In genomic region chr13:51976423-51976822, GRCh38 we compare ENCODE assay signal across 22 cellular contexts. TPM values are rescaled to one million over a fixed set of nuclear protein-coding genes. Genes with fewer than 3 reads are reported as not detected.
DNase-seq lines count a peak whose midpoint lies in the region; ATAC-seq, FAIRE-seq and TF ChIP-seq lines count a peak whose summit lies in the region.
"Had no signal": no experiment of that assay in that cellular context is flagged by ENCODE, and none has a peak within 500 bp of the region (broad histone marks: within the 10 kb centered on the region; RNA-seq: fewer than 3 reads in every experiment).

No MANE protein-coding gene starts in this region.

- no peak for FAIRE-seq in bronchial epithelial cell (lab: Jason Lieb, UNC)

- H3K4me1 Mint-ChIP-seq in activated naive CD8-positive, alpha-beta T cell treated with anti-CD3 and anti-CD28 coated beads, Interleukin-2, amount 50 U/mL, for 24 hours = no peaks in the 10 kb centered on the region
- H3K4me1 Mint-ChIP-seq in activated naive CD8-positive, alpha-beta T cell treated with anti-CD3 and anti-CD28 coated beads for 36 hours = no peaks in the 10 kb centered on the region
- H3K4me1 Mint-ChIP-seq in stimulated activated effector memory CD8-positive, alpha-beta T cell treated with anti-CD3 and anti-CD28 coated beads, Interleukin-12 subunit alpha, Interleukin-12 subunit beta, amount 100 ng/mL, for 72 hours = no peaks in the 10 kb centered on the region
- no peaks in the 10 kb centered on the region for H3K4me1 Mint-ChIP-seq in T-helper 2 cell treated with Interferon-gamma antibody and Interleukin-4, amounts not matched to agents 5 μg/mL and 100 μg/mL, for 36 hours (ENCODE audit: low read depth)

- WGBS in right cardiac atrium = 43% methylated on average over 1 of the region's 1 CpG

- H3K9me3 ChIP-seq in HEK293 (ENCODE audit: control insufficient read depth, insufficient read depth, low read depth, low read length) (no peaks in the 10 kb centered on the region), right cardiac atrium (ENCODE audit: control insufficient read depth, low read length) (no peaks in the 10 kb centered on the region)

- no peak overlapping the region for H3K27ac Mint-ChIP-seq in activated naive CD8-positive, alpha-beta T cell treated with anti-CD3 and anti-CD28 coated beads, Interleukin-2, amount 50 U/mL, for 24 hours
- no peak overlapping the region for H3K27ac Mint-ChIP-seq in activated naive CD8-positive, alpha-beta T cell treated with anti-CD3 and anti-CD28 coated beads for 36 hours
- no peak overlapping the region for H3K27ac Mint-ChIP-seq in stimulated activated effector memory CD8-positive, alpha-beta T cell treated with anti-CD3 and anti-CD28 coated beads, Interleukin-12 subunit alpha, Interleukin-12 subunit beta, amount 100 ng/mL, for 72 hours
- H3K27ac Mint-ChIP-seq in T-helper 2 cell treated with Interferon-gamma antibody and Interleukin-4, amounts not matched to agents 5 μg/mL and 100 μg/mL, for 36 hours = no peak overlapping the region
- H3K27ac Mint-ChIP-seq: CD8-positive, alpha-beta T cell had no signal

- H3K36me3 ChIP-seq in HEK293 (ENCODE audit: control insufficient read depth in 2 of 2, insufficient read depth in 1 of 2, low read length in 2 of 2) (peaks cover 0 to 3% of the 10 kb centered on the region in 2 experiments; a peak in 1 of 3 replicates), bronchial epithelial cell (ENCODE audit: control insufficient read depth, insufficient read depth, low read length) (no peaks in the 10 kb centered on the region)

- no peaks in the 10 kb centered on the region for H3K36me3 Mint-ChIP-seq in activated naive CD8-positive, alpha-beta T cell treated with anti-CD3 and anti-CD28 coated beads, Interleukin-2, amount 50 U/mL, for 24 hours (ENCODE audit: low read depth)
- no peaks in the 10 kb centered on the region for H3K36me3 Mint-ChIP-seq in activated naive CD8-positive, alpha-beta T cell treated with anti-CD3 and anti-CD28 coated beads for 36 hours
- H3K36me3 Mint-ChIP-seq in stimulated activated effector memory CD8-positive, alpha-beta T cell treated with anti-CD3 and anti-CD28 coated beads, Interleukin-12 subunit alpha, Interleukin-12 subunit beta, amount 100 ng/mL, for 72 hours = peaks cover 7% of the 10 kb centered on the region
- H3K36me3 Mint-ChIP-seq in T-helper 2 cell treated with Interferon-gamma antibody and Interleukin-4, amounts not matched to agents 5 μg/mL and 100 μg/mL, for 36 hours (ENCODE audit: low read depth) = no peaks in the 10 kb centered on the region
- H3K36me3 Mint-ChIP-seq: CD8-positive, alpha-beta T cell had no signal

- TF ChIP-seq CTCF in HEK293 (tag by site-specific recombination; IDR thresholded peaks at IDR 0.05) (no peak), bronchial epithelial cell (IDR thresholded peaks at IDR 0.05; ENCODE audit: insufficient read depth, low read length, severe bottlenecking) (no peak)

- peaks cover 6% of the 10 kb centered on the region; the same call in 1 of the 2 replicates for H3K4me1 ChIP-seq in HEK293 (ENCODE audit: control insufficient read depth, insufficient read depth, low read length)
- peaks cover 6% of the 10 kb centered on the region for H3K4me1 ChIP-seq in right cardiac atrium (ENCODE audit: control insufficient read depth, insufficient read depth, low read length)

- intact Hi-C loops in right cardiac atrium (cut with DNase I) = no loop called here

- POLR2A ChIA-PET in HEK293 (lab: Yijun Ruan, JAX) = no interaction called here

- DNase-seq in activated naive CD8-positive, alpha-beta T cell treated with anti-CD3 and anti-CD28 coated beads, Interleukin-2, amount 50 U/mL, for 24 hours = no peak
- no peak for DNase-seq in activated naive CD8-positive, alpha-beta T cell treated with anti-CD3 and anti-CD28 coated beads for 36 hours
- peak; percentile 48 for DNase-seq in bronchial epithelial cell (ENCODE audit: low read depth)
- no peak for DNase-seq in stimulated activated effector memory CD8-positive, alpha-beta T cell treated with anti-CD3 and anti-CD28 coated beads, Interleukin-12 subunit alpha, Interleukin-12 subunit beta, amount 100 ng/mL, for 72 hours (ENCODE audit: low spot score in 2 of 2)
- no peak for DNase-seq in T-helper 2 cell treated with Interferon-gamma antibody and Interleukin-4, amounts not matched to agents 5 μg/mL and 100 μg/mL, for 36 hours (ENCODE audit: low spot score)
- DNase-seq in right cardiac atrium = no peak
- DNase-seq in activated effector memory CD4-positive, alpha-beta T cell treated with Interleukin-2 at 50 U/mL for 16 hours = no peak
- DNase-seq: ACHN; AML-193; C1 segment of cervical spinal cord; Calu3; CD8-positive, alpha-beta T cell; EL; KBM-7; MM.1S; NCI-H1048; NCI-H1417 treated with DMSO at 0.1 percent for 48 hours; NCI-H187; NCI-H446; NCI-H526; Right ventricle myocardium superior had no signal

- H3K27ac ChIP-seq in HEK293 (ENCODE audit: extremely low read depth, low read depth, low read length) = no peak overlapping the region
- H3K27ac ChIP-seq in right cardiac atrium (ENCODE audit: low read length) = no peak overlapping the region

- H3K27me3 Mint-ChIP-seq in activated naive CD8-positive, alpha-beta T cell treated with anti-CD3 and anti-CD28 coated beads, Interleukin-2, amount 50 U/mL, for 24 hours = no peaks in the 10 kb centered on the region
- no peaks in the 10 kb centered on the region for H3K27me3 Mint-ChIP-seq in activated naive CD8-positive, alpha-beta T cell treated with anti-CD3 and anti-CD28 coated beads for 36 hours
- peaks cover 5% of the 10 kb centered on the region for H3K27me3 Mint-ChIP-seq in T-helper 2 cell treated with Interferon-gamma antibody and Interleukin-4, amounts not matched to agents 5 μg/mL and 100 μg/mL, for 36 hours (ENCODE audit: low read depth)

- CTCF ChIA-PET in HEK293 (lab: Yijun Ruan, JAX) = interaction anchor here (0.6 kb wide), 1 partner anchor 145 kb away, joined by 3 read pairs; no protein-coding TSS in a partner anchor

- H3K4me3 ChIP-seq in HEK293 (ENCODE audit: low read depth, low read length) (no peak overlapping the region), bronchial epithelial cell (ENCODE audit: low read depth, low read length) (no peak overlapping the region), right cardiac atrium (ENCODE audit: low read length) (no peak overlapping the region)

- H3K27me3 ChIP-seq in bronchial epithelial cell (ENCODE audit: control insufficient read depth, insufficient read depth, low read length) = no peaks in the 10 kb centered on the region
- H3K27me3 ChIP-seq in right cardiac atrium (ENCODE audit: control insufficient read depth, insufficient read depth) = no peaks in the 10 kb centered on the region

- H3K4me3 Mint-ChIP-seq in activated naive CD8-positive, alpha-beta T cell treated with anti-CD3 and anti-CD28 coated beads, Interleukin-2, amount 50 U/mL, for 24 hours = no peak overlapping the region
- no peak overlapping the region for H3K4me3 Mint-ChIP-seq in activated naive CD8-positive, alpha-beta T cell treated with anti-CD3 and anti-CD28 coated beads for 36 hours
- no peak overlapping the region for H3K4me3 Mint-ChIP-seq in stimulated activated effector memory CD8-positive, alpha-beta T cell treated with anti-CD3 and anti-CD28 coated beads, Interleukin-12 subunit alpha, Interleukin-12 subunit beta, amount 100 ng/mL, for 72 hours
- no peak overlapping the region for H3K4me3 Mint-ChIP-seq in T-helper 2 cell treated with Interferon-gamma antibody and Interleukin-4, amounts not matched to agents 5 μg/mL and 100 μg/mL, for 36 hours
- H3K4me3 Mint-ChIP-seq: CD8-positive, alpha-beta T cell had no signal

- H3K9me3 Mint-ChIP-seq in activated naive CD8-positive, alpha-beta T cell treated with anti-CD3 and anti-CD28 coated beads, Interleukin-2, amount 50 U/mL, for 24 hours = no peaks in the 10 kb centered on the region
- no peaks in the 10 kb centered on the region for H3K9me3 Mint-ChIP-seq in activated naive CD8-positive, alpha-beta T cell treated with anti-CD3 and anti-CD28 coated beads for 36 hours
- no peaks in the 10 kb centered on the region for H3K9me3 Mint-ChIP-seq in stimulated activated effector memory CD8-positive, alpha-beta T cell treated with anti-CD3 and anti-CD28 coated beads, Interleukin-12 subunit alpha, Interleukin-12 subunit beta, amount 100 ng/mL, for 72 hours
- H3K9me3 Mint-ChIP-seq in T-helper 2 cell treated with Interferon-gamma antibody and Interleukin-4, amounts not matched to agents 5 μg/mL and 100 μg/mL, for 36 hours = no peaks in the 10 kb centered on the region
- H3K9me3 Mint-ChIP-seq: CD8-positive, alpha-beta T cell had no signal

- peak; percentile 72 for ATAC-seq in activated naive CD8-positive, alpha-beta T cell treated with anti-CD3 and anti-CD28 coated beads, Interleukin-2, amount 50 U/mL, for 24 hours
- peak; percentile 78 for ATAC-seq in stimulated activated effector memory CD8-positive, alpha-beta T cell treated with anti-CD3 and anti-CD28 coated beads, Interleukin-12 subunit alpha, Interleukin-12 subunit beta, amount 100 ng/mL, for 72 hours
- ATAC-seq in right cardiac atrium = no peak
- ATAC-seq: CD8-positive, alpha-beta T cell had no signal

TF ChIP-seq in HEK293, 187 proteins besides CTCF, POLR2A, EP300 and RAD21 (continues in another document):
- no peak for TF ChIP-seq ZNF626 (tag by site-specific recombination; IDR thresholded peaks at IDR 0.05)
- peak; percentile 67 for TF ChIP-seq SCRT2 (tag by site-specific recombination; IDR thresholded peaks at IDR 0.05)
- 0 out of 2 replicates have a peak, but pooled peaks have one; percentile 24 for TF ChIP-seq ZNF629 (tag by site-specific recombination; IDR thresholded peaks at IDR 0.05)
- no peak for TF ChIP-seq ZNF311 (tag by site-specific recombination; IDR thresholded peaks at IDR 0.05; ENCODE audit: borderline replicate concordance)
- TF ChIP-seq MZF1 (tag by site-specific recombination; IDR thresholded peaks at IDR 0.05; ENCODE audit: borderline replicate concordance) = no peak
- TF ChIP-seq ZBTB1 (tag by site-specific recombination; IDR thresholded peaks at IDR 0.05) = no peak
- TF ChIP-seq ZNF658 (tag by site-specific recombination; IDR thresholded peaks at IDR 0.05) = no peak

RNA-seq across cellular contexts. Expression of gene ATP7B, which starts 34.8 kb away (rescaled TPM):
- total RNA-seq in activated naive CD8-positive, alpha-beta T cell treated with anti-CD3 and anti-CD28 coated beads for 36 hours = under 1 TPM; 0.66 to 0.80 TPM
- 3.9 and 8.7 TPM in 2 replicates for total RNA-seq in bronchial epithelial cell
- total RNA-seq in right cardiac atrium = 1 to 10 TPM; 4.7 to 6.4 (median 5.6) TPM
- polyA plus RNA-seq in right cardiac atrium = 2.4 TPM

RNA-seq across cellular contexts. Expression of gene ALG11, which starts 35.8 kb away (rescaled TPM):
- total RNA-seq in activated naive CD8-positive, alpha-beta T cell treated with anti-CD3 and anti-CD28 coated beads for 36 hours = 10 to 100 TPM; 26.2 to 29.9 TPM
- 17.5 and 24.5 TPM in 2 replicates for total RNA-seq in bronchial epithelial cell
- 10 to 100 TPM; 23.9 to 32.2 (median 26.5) TPM for total RNA-seq in right cardiac atrium
- polyA plus RNA-seq in right cardiac atrium = 4.3 TPM

RNA-seq across cellular contexts. Expression of gene UTP14C, which starts 48.1 kb away (rescaled TPM):
- total RNA-seq in activated naive CD8-positive, alpha-beta T cell treated with anti-CD3 and anti-CD28 coated beads for 36 hours = 1 to 10 TPM; 9.7 to 9.9 TPM
- total RNA-seq in bronchial epithelial cell = 10.6 and 10.8 TPM in 2 replicates
- total RNA-seq in right cardiac atrium = 10 to 100 TPM; 13.9 to 17.3 (median 15.6) TPM
- polyA plus RNA-seq in right cardiac atrium = 5.5 TPM

Comparison
In these comparisons a context has a peak if more than half of its experiments do, and no peak if none do; other contexts are left out.
1. ATAC-seq: peak in activated naive CD8-positive, alpha-beta T cell treated with anti-CD3 and anti-CD28 coated beads, Interleukin-2, amount 50 U/mL, for 24 hours (single experiment) and stimulated activated effector memory CD8-positive, alpha-beta T cell treated with anti-CD3 and anti-CD28 coated beads, Interleukin-12 subunit alpha, Interleukin-12 subunit beta, amount 100 ng/mL, for 72 hours (single experiment); none in right cardiac atrium (0 of 2).